1 cellular context compared by ENCODE assay signal in genomic region chr2:217092710-217093379, GRCh38.
TF ChIP-seq lines count a peak whose summit lies in the region.

No MANE protein-coding gene starts in this region.

TF ChIP-seq in endothelial cell of umbilical vein, 7 proteins besides CTCF, POLR2A, EP300 and RAD21 (continued from another document):
- TF ChIP-seq MAX (IDR thresholded peaks at IDR 0.05; ENCODE audit: insufficient read depth, insufficient read length) (no peak), EZH2 (IDR thresholded peaks at IDR 0.05; ENCODE audit: borderline replicate concordance, low read depth, low read length, severe bottlenecking) (no peak), JUN (IDR thresholded peaks at IDR 0.05; ENCODE audit: borderline replicate concordance, insufficient read depth, insufficient read length, low read depth) (no peak), FOS (IDR thresholded peaks at IDR 0.05; ENCODE audit: borderline replicate concordance, insufficient read depth, low read length) (no peak)
